In genomic region chr2:111473522-111473921, GRCh38 we compare ENCODE assay signal across 8 cellular contexts.
DNase-seq lines count a peak whose midpoint lies in the region; ATAC-seq, FAIRE-seq and TF ChIP-seq lines count a peak whose summit lies in the region.
"Not testable (repeated sequence)": the region's sequence is repeated elsewhere in the genome, so short reads cannot be mapped to it uniquely, and the experiment has no call there.

No MANE protein-coding gene starts in this region.

- POLR2A ChIA-PET in GM12878 (lab: Charles Lee): not testable (repeated sequence)

- not testable (repeated sequence) for H3K4me3 ChIP-seq in RWPE2 (ENCODE audit: severe bottlenecking); GM12878; heart left ventricle; gastrocnemius medialis

- not testable (repeated sequence) for H2AFZ ChIP-seq in GM12878 (ENCODE audit: control insufficient read depth, low read depth, low read length)

- not testable (repeated sequence) for DNase-seq in GM18507 (ENCODE audit: extremely low spot score, insufficient read length, low read depth); RWPE2 (ENCODE audit: low spot score); activated CD8-positive, alpha-beta memory T cell treated with anti-CD3 and anti-CD28 coated beads, Interleukin-2, amount 10 ng/mL, durations not matched to agents 7 days and 5 days; GM12878 (ENCODE audit: low read depth, low spot score); heart left ventricle; memory B cell (ENCODE audit: low spot score in 2 of 2); gastrocnemius medialis

- RAD21 ChIA-PET in GM12878 (lab: Charles Lee; ENCODE audit: unreplicated experiment): not testable (repeated sequence)

- H3K27ac ChIP-seq in 22Rv1; RWPE2 (ENCODE audit: poor library complexity, severe bottlenecking); GM12878 (ENCODE audit: control insufficient read depth, insufficient read depth); heart left ventricle; gastrocnemius medialis: not testable (repeated sequence)

- H3K4me1 ChIP-seq in RWPE2 (ENCODE audit: insufficient read depth, poor library complexity, severe bottlenecking); GM12878 (ENCODE audit: control insufficient read depth, insufficient read depth, low read length); gastrocnemius medialis: not testable (repeated sequence)
- H3K4me1 ChIP-seq in heart left ventricle: peaks cover 0 to 15% (median 4%) of the 10 kb centered on the region in 12 donors

- not testable (repeated sequence) for H3K79me2 ChIP-seq in GM12878 (ENCODE audit: control insufficient read depth, insufficient read depth, low read length)

- H4K20me1 ChIP-seq in GM12878 (ENCODE audit: control insufficient read depth, insufficient read depth): not testable (repeated sequence)

- in situ Hi-C loops in GM12878 (cut with MboI); gastrocnemius medialis (cut with MboI; ENCODE audit: low sequenced_read_pairs in 4 of 4): not testable (repeated sequence)

- intact Hi-C loops in GM12878 (cut with micrococcal nuclease; ENCODE audit: unreplicated experiment); heart left ventricle (cut with DNase I); gastrocnemius medialis (cut with DNase I; ENCODE audit: low total_unique reads): not testable (repeated sequence)

- SMC1A ChIA-PET in GM12878 (lab: Charles Lee; ENCODE audit: uncharacterized antibody, unreplicated experiment): not testable (repeated sequence)

- not testable (repeated sequence) for TF ChIP-seq POLR2A in GM12878 (IDR thresholded peaks at IDR 0.05; ENCODE audit: low read depth, low read length); heart left ventricle (IDR thresholded peaks at IDR 0.05); gastrocnemius medialis (IDR thresholded peaks at IDR 0.05)

- peaks cover 17% of the 10 kb centered on the region for H3K36me3 Mint-ChIP-seq in activated CD8-positive, alpha-beta memory T cell treated with anti-CD3 and anti-CD28 coated beads, Interleukin-2, amount 10 ng/mL, durations not matched to agents 7 days and 5 days
- not testable (repeated sequence) for H3K36me3 Mint-ChIP-seq in memory B cell

- WGBS in GM12878 (ENCODE audit: insufficient coverage, insufficient replicate concordance, low lambda C conversion rate, missing lambda C conversion rate): 33% methylated on average over 2 of the region's 3 CpGs
- 39 to 57% (median 49%) methylated on average over 2 to 3 of the region's 3 CpGs for WGBS in heart left ventricle, 4 donors

- TF ChIP-seq EP300 in GM12878 (IDR thresholded peaks at IDR 0.05; ENCODE audit: borderline replicate concordance in 1 of 2, control insufficient read depth in 1 of 2, low read depth in 2 of 2, low read length in 2 of 2): not testable (repeated sequence)

- not testable (repeated sequence) for H3K9me3 ChIP-seq in RWPE2 (ENCODE audit: severe bottlenecking); GM12878 (replicated peaks; ENCODE audit: control insufficient read depth, insufficient read depth, low read length); heart left ventricle; gastrocnemius medialis

- peak; percentile 31; the same call in 1 of the 2 replicates for TF ChIP-seq CTCF in 22Rv1 (IDR thresholded peaks at IDR 0.05)
- not testable (repeated sequence) for TF ChIP-seq CTCF in RWPE2 (IDR thresholded peaks at IDR 0.05; ENCODE audit: poor library complexity, severe bottlenecking); GM12878 (IDR thresholded peaks at IDR 0.05 in 2 of 3, conservative IDR thresholded peaks at IDR 0.05 in 1 of 3; ENCODE audit: control insufficient read depth in 2 of 3, extremely low read depth in 1 of 3, insufficient read depth in 1 of 3, low read depth in 3 of 3, low read length in 3 of 3)
- TF ChIP-seq CTCF in heart left ventricle (IDR thresholded peaks at IDR 0.05): peak in 4 of 12 donors; percentile 4 to 23 (median 20)
- TF ChIP-seq CTCF in gastrocnemius medialis (IDR thresholded peaks at IDR 0.05 in 4 of 5, conservative IDR thresholded peaks at IDR 0.05 in 1 of 5): peak in 1 of 5 experiments; percentile 9

- H3K4me3 Mint-ChIP-seq in activated CD8-positive, alpha-beta memory T cell treated with anti-CD3 and anti-CD28 coated beads, Interleukin-2, amount 10 ng/mL, durations not matched to agents 7 days and 5 days; memory B cell: not testable (repeated sequence)

- H3K9me3 Mint-ChIP-seq in activated CD8-positive, alpha-beta memory T cell treated with anti-CD3 and anti-CD28 coated beads, Interleukin-2, amount 10 ng/mL, durations not matched to agents 7 days and 5 days (ENCODE audit: low read depth); memory B cell: not testable (repeated sequence)

- not testable (repeated sequence) for H3K27ac Mint-ChIP-seq in activated CD8-positive, alpha-beta memory T cell treated with anti-CD3 and anti-CD28 coated beads, Interleukin-2, amount 10 ng/mL, durations not matched to agents 7 days and 5 days
- H3K27ac Mint-ChIP-seq in memory B cell: peak overlapping the region; percentile 76

- H3K4me2 ChIP-seq in GM12878 (ENCODE audit: control insufficient read depth, insufficient read depth): not testable (repeated sequence)

- H3K27me3 ChIP-seq in RWPE2 (ENCODE audit: insufficient read depth, poor library complexity, severe bottlenecking); GM12878 (replicated peaks in 1 of 2; ENCODE audit: control insufficient read depth in 2 of 2, insufficient read depth in 2 of 2, low read length in 1 of 2); heart left ventricle; gastrocnemius medialis: not testable (repeated sequence)

- CTCF ChIA-PET in activated CD8-positive, alpha-beta memory T cell treated with anti-CD3 and anti-CD28 coated beads, Interleukin-2, amount 10 ng/mL, durations not matched to agents 7 days and 5 days (lab: Charles Lee); GM12878 (lab: Yijun Ruan, JAX): not testable (repeated sequence)

- not testable (repeated sequence) for H3K27me3 Mint-ChIP-seq in activated CD8-positive, alpha-beta memory T cell treated with anti-CD3 and anti-CD28 coated beads, Interleukin-2, amount 10 ng/mL, durations not matched to agents 7 days and 5 days; memory B cell

- peak; percentile 30; the same call in 1 of the 3 replicates for ATAC-seq in RWPE2 (ENCODE audit: low read depth)
- peak; percentile 55 for ATAC-seq in activated CD8-positive, alpha-beta memory T cell treated with anti-CD3 and anti-CD28 coated beads, Interleukin-2, amount 10 ng/mL, durations not matched to agents 7 days and 5 days
- ATAC-seq in GM12878: peak; percentile 72
- peak in 3 of 4 donors; percentile 30 to 64 (median 33) for ATAC-seq in heart left ventricle
- peak; percentile 54 for ATAC-seq in memory B cell (ENCODE audit: low read depth)
- ATAC-seq in gastrocnemius medialis: peak; percentile 80 to 87

- H3K36me3 ChIP-seq in RWPE2 (ENCODE audit: low read depth); GM12878 (ENCODE audit: control insufficient read depth in 2 of 2, insufficient read depth in 2 of 2, low read length in 1 of 2); heart left ventricle; gastrocnemius medialis: not testable (repeated sequence)

- peaks cover 10% of the 10 kb centered on the region for H3K4me1 Mint-ChIP-seq in activated CD8-positive, alpha-beta memory T cell treated with anti-CD3 and anti-CD28 coated beads, Interleukin-2, amount 10 ng/mL, durations not matched to agents 7 days and 5 days
- H3K4me1 Mint-ChIP-seq in memory B cell: not testable (repeated sequence)

- TF ChIP-seq RAD21 in GM12878 (IDR thresholded peaks at IDR 0.05; ENCODE audit: insufficient read depth, low read depth, low read length): not testable (repeated sequence)

- not testable (repeated sequence) for H3K9ac ChIP-seq in GM12878 (ENCODE audit: control insufficient read depth, insufficient read depth, low read length)

- FAIRE-seq in GM18507 (lab: Jason Lieb, UNC) (peak; percentile 50), GM12878 (lab: Jason Lieb, UNC) (peak; percentile 59)

- BruUV-seq in GM12878 (replicated peaks; lab: Mats Ljungman, UMichigan): not testable (repeated sequence)

Comparison
In these comparisons a context has a peak if more than half of its experiments do, and no peak if none do; other contexts are left out.
1. ATAC-seq: peak in every context shown above with its lines; median percentile 84 in gastrocnemius medialis; 72 in GM12878; 55 in activated CD8-positive, alpha-beta memory T cell treated with anti-CD3 and anti-CD28 coated beads, Interleukin-2, amount 10 ng/mL, durations not matched to agents 7 days and 5 days; 54 in memory B cell; 33 in heart left ventricle; 30 in RWPE2.